Comparison of ENCODE assay signal across 19 cellular contexts in the genomic region with DNA sequence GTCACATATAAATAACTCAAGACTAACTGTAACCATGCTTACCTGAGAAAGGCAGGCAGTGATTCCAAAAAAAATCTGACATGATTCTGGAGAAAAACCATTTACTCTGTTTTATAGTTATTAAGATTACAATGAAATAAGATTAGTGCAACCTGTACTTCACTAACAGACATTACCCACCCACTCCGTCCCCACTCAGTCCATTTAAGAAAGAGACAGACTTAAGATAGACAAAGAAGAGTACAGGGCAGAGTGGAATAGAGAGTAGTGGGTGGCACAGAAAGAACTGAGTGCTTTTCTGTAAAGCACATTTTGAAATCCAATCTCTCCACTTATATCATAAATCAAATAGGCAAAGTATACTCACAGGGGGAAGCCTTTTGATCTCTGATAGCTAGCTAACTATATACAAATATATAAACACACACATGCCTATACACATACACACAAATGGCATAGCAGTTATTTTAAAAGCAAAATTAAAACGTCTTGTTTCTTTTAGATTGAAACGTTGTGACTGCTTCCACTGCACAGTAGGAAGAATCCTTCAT. TPM values are rescaled to one million over a fixed set of nuclear protein-coding genes. Genes with fewer than 3 reads are reported as not detected.
DNase-seq lines count a peak whose midpoint lies in the region; ATAC-seq and TF ChIP-seq lines count a peak whose summit lies in the region.
"Had no signal": no experiment of that assay in that cellular context is flagged by ENCODE, and none has a peak within 500 bp of the region (broad histone marks: within the 10 kb centered on the region; RNA-seq: fewer than 3 reads in every experiment).

No MANE protein-coding gene starts in this region.

- peaks cover 45% of the 10 kb centered on the region for H3K36me3 Mint-ChIP-seq in nephron progenitor cell (ENCODE audit: low read depth)

- H3K4me3 Mint-ChIP-seq in nephron progenitor cell = no peak overlapping the region
- H3K4me3 Mint-ChIP-seq: CD4-positive, alpha-beta memory T cell; HFFc6 had no signal

- peaks cover 5% of the 10 kb centered on the region for H3K27me3 Mint-ChIP-seq in nephron progenitor cell (ENCODE audit: low read depth, poor library complexity)
- H3K27me3 Mint-ChIP-seq: CD4-positive, alpha-beta memory T cell had no signal

- H3K4me1 ChIP-seq in Peyer's patch = no peaks in the 10 kb centered on the region
- H3K4me1 ChIP-seq: A549 had no signal

- DNase-seq in NCI-H2171 treated with DMSO at 0.1 percent for 48 hours (lab: John Stamatoyannopoulos, UW) (peak; percentile 3), NCI-H2171 (lab: John Stamatoyannopoulos, UW) (no peak), NCI-H128 (lab: John Stamatoyannopoulos, UW; ENCODE audit: unreplicated experiment) (peak; percentile 5), NCI-H69 (lab: John Stamatoyannopoulos, UW) (peak; percentile 54), nephron progenitor cell (no peak), activated gamma-delta T cell (lab: John Stamatoyannopoulos, UW) (no peak), Peyer's patch (no peak)
- DNase-seq: AML-193; CD4-positive, alpha-beta memory T cell; DMS153; DMS79; GM23248; HFFc6 had no signal

- TF ChIP-seq CTCF in nephron progenitor cell (IDR thresholded peaks at IDR 0.05) (no peak), Peyer's patch (IDR thresholded peaks at IDR 0.05) (no peak)

- ATAC-seq in GM21515 (IDR thresholded peaks at IDR 0.05; ENCODE audit: unreplicated experiment) = no peak
- ATAC-seq: A549, GM12878 had no signal

- H3K27me3 ChIP-seq in Peyer's patch = no peaks in the 10 kb centered on the region

- H3K4me1 Mint-ChIP-seq in nephron progenitor cell = peaks cover 9% of the 10 kb centered on the region

- no peak overlapping the region for H3K4me3 ChIP-seq in Peyer's patch
- H3K4me3 ChIP-seq: A549, GM12878, GM23248, HAP-1 had no signal

- H3K9me3 Mint-ChIP-seq in nephron progenitor cell = no peaks in the 10 kb centered on the region
- H3K9me3 Mint-ChIP-seq: CD4-positive, alpha-beta memory T cell; HFFc6 had no signal

- no peaks in the 10 kb centered on the region for H3K9me3 ChIP-seq in Peyer's patch
- H3K9me3 ChIP-seq: A549, HAP-1 had no signal

- no peak overlapping the region for H3K27ac ChIP-seq in Peyer's patch
- H3K27ac ChIP-seq: 22Rv1, A549, C4-2B, GM23248 had no signal

- H3K36me3 ChIP-seq in Peyer's patch = peaks cover 0 to 40% (median 0%) of the 10 kb centered on the region in 3 donors

- H3K27ac Mint-ChIP-seq in nephron progenitor cell = peak overlapping the region; percentile 1
- H3K27ac Mint-ChIP-seq: CD4-positive, alpha-beta memory T cell; HFFc6 had no signal

- no peak for TF ChIP-seq POLR2A in Peyer's patch (IDR thresholded peaks at IDR 0.05)

RNA-seq across cellular contexts. Expression of a gene that starts 11.9 kb away (rescaled TPM):
- 10 to 100 TPM; 14.9 to 28.3 (median 23.7) TPM for total RNA-seq in Peyer's patch

Comparison
In these comparisons a context has a peak if more than half of its experiments do, and no peak if none do; other contexts are left out.
1. DNase-seq: peak in NCI-H2171 treated with DMSO at 0.1 percent for 48 hours (single experiment), NCI-H128 (single experiment) and NCI-H69 (single experiment); none in NCI-H2171 (single experiment), nephron progenitor cell (single experiment), activated gamma-delta T cell (single experiment) and Peyer's patch (0 of 3).